In genomic region chr5:54021413-54022155, GRCh38 we compare ENCODE assay signal across 14 cellular contexts.
DNase-seq lines count a peak whose midpoint lies in the region; ATAC-seq, FAIRE-seq and TF ChIP-seq lines count a peak whose summit lies in the region.
"Had no signal": no experiment of that assay in that cellular context is flagged by ENCODE, and none has a peak within 500 bp of the region (broad histone marks: within the 10 kb centered on the region; RNA-seq: fewer than 3 reads in every experiment).

No MANE protein-coding gene starts in this region.

- H3K4me3 ChIP-seq in breast epithelium: no peak overlapping the region
- no peak overlapping the region for H3K4me3 ChIP-seq in RWPE2 (ENCODE audit: severe bottlenecking)
- H3K4me3 ChIP-seq: tibial artery had no signal

- H3K27ac ChIP-seq in breast epithelium (no peak overlapping the region), RWPE2 (ENCODE audit: poor library complexity, severe bottlenecking) (peak overlapping the region; percentile 3)
- H3K27ac ChIP-seq: tibial artery had no signal

- TF ChIP-seq POLR2A in breast epithelium (IDR thresholded peaks at IDR 0.05): no peak

- peak; percentile 26 for DNase-seq in MCF 10A (ENCODE audit: unreplicated experiment)
- no peak for DNase-seq in breast epithelium (ENCODE audit: low spot score in 2 of 2)
- no peak for DNase-seq in RWPE2 (ENCODE audit: low spot score)
- no peak for DNase-seq in chondrocyte (ENCODE audit: low spot score)
- DNase-seq in stimulated activated naive CD8-positive, alpha-beta T cell treated with anti-CD3 and anti-CD28 coated beads, Interleukin-15, amount 100 ng/mL, for 72 hours: peak in 1 of 2 donors; percentile 18
- DNase-seq in NCI-H526 treated with DMSO at 0.1 percent for 48 hours (lab: John Stamatoyannopoulos, UW): no peak
- no peak for DNase-seq in GM19239 (ENCODE audit: insufficient read length, low spot score)
- DNase-seq: C1 segment of cervical spinal cord, KG1, tibial artery had no signal

- CTCF ChIA-PET in MCF 10A (lab: Yijun Ruan, JAX): interaction anchor here (0.6 kb wide), 2 partner anchors 13 to 1145 kb away, joined by 3 to 4 read pairs; no protein-coding TSS in a partner anchor

- H3K36me3 ChIP-seq in breast epithelium (no peaks in the 10 kb centered on the region), RWPE2 (ENCODE audit: low read depth) (no peaks in the 10 kb centered on the region)
- H3K36me3 ChIP-seq: tibial artery had no signal

- ATAC-seq in RWPE2 (ENCODE audit: low read depth): no peak
- peak; percentile 81 for ATAC-seq in stimulated activated naive CD8-positive, alpha-beta T cell treated with anti-CD3 and anti-CD28 coated beads, Interleukin-15, amount 100 ng/mL, for 72 hours
- no peak for ATAC-seq in GM18517 (IDR thresholded peaks at IDR 0.05; ENCODE audit: unreplicated experiment)
- ATAC-seq: HCT116 had no signal

- H3K27ac Mint-ChIP-seq in MCF 10A (ENCODE audit: low read depth, unreplicated experiment): peak overlapping the region; percentile 68
- peak overlapping the region; percentile 89 for H3K27ac Mint-ChIP-seq in chondrocyte (ENCODE audit: unreplicated experiment)
- peak overlapping the region; percentile 96 to 99 for H3K27ac Mint-ChIP-seq in stimulated activated naive CD8-positive, alpha-beta T cell treated with anti-CD3 and anti-CD28 coated beads, Interleukin-15, amount 100 ng/mL, for 72 hours
- H3K27ac Mint-ChIP-seq: memory B cell had no signal

- H3K4me3 Mint-ChIP-seq in MCF 10A (ENCODE audit: unreplicated experiment) (no peak overlapping the region), chondrocyte (ENCODE audit: unreplicated experiment) (peak overlapping the region; percentile 46)
- peak overlapping the region; percentile 72 to 90 for H3K4me3 Mint-ChIP-seq in stimulated activated naive CD8-positive, alpha-beta T cell treated with anti-CD3 and anti-CD28 coated beads, Interleukin-15, amount 100 ng/mL, for 72 hours
- H3K4me3 Mint-ChIP-seq: memory B cell had no signal

- POLR2A ChIA-PET in MCF 10A (lab: Yijun Ruan, JAX): no interaction called here

- H3K9me3 Mint-ChIP-seq in MCF 10A (ENCODE audit: unreplicated experiment): no peaks in the 10 kb centered on the region
- peaks cover 2% of the 10 kb centered on the region for H3K9me3 Mint-ChIP-seq in chondrocyte (ENCODE audit: low read depth)
- H3K9me3 Mint-ChIP-seq in stimulated activated naive CD8-positive, alpha-beta T cell treated with anti-CD3 and anti-CD28 coated beads, Interleukin-15, amount 100 ng/mL, for 72 hours: no peaks in the 10 kb centered on the region
- H3K9me3 Mint-ChIP-seq: memory B cell had no signal

- H3K9me3 ChIP-seq in breast epithelium (no peaks in the 10 kb centered on the region), RWPE2 (ENCODE audit: severe bottlenecking) (no peaks in the 10 kb centered on the region)
- H3K9me3 ChIP-seq: tibial artery had no signal

- H3K27me3 Mint-ChIP-seq in MCF 10A (ENCODE audit: insufficient read depth, unreplicated experiment) (no peaks in the 10 kb centered on the region), chondrocyte (ENCODE audit: low read depth) (no peaks in the 10 kb centered on the region)
- no peaks in the 10 kb centered on the region for H3K27me3 Mint-ChIP-seq in stimulated activated naive CD8-positive, alpha-beta T cell treated with anti-CD3 and anti-CD28 coated beads, Interleukin-15, amount 100 ng/mL, for 72 hours
- H3K27me3 Mint-ChIP-seq: memory B cell had no signal

- TSS peak; percentile 83 for BruUV-seq in MCF 10A (replicated peaks; lab: Mats Ljungman, UMichigan)

- H3K4me1 Mint-ChIP-seq in MCF 10A (ENCODE audit: insufficient read depth, unreplicated experiment): peaks cover 16% of the 10 kb centered on the region
- H3K4me1 Mint-ChIP-seq in chondrocyte (ENCODE audit: low read depth): peaks cover 39% of the 10 kb centered on the region
- H3K4me1 Mint-ChIP-seq in stimulated activated naive CD8-positive, alpha-beta T cell treated with anti-CD3 and anti-CD28 coated beads, Interleukin-15, amount 100 ng/mL, for 72 hours: peaks cover 29% of the 10 kb centered on the region
- H3K4me1 Mint-ChIP-seq: memory B cell had no signal

- intact Hi-C loops in MCF 10A (cut with micrococcal nuclease): no loop called here
- intact Hi-C loops in breast epithelium (cut with DNase I; ENCODE audit: low total_unique reads): no loop called here

- no peaks in the 10 kb centered on the region for H3K27me3 ChIP-seq in breast epithelium
- H3K27me3 ChIP-seq in RWPE2 (ENCODE audit: insufficient read depth, poor library complexity, severe bottlenecking): no peaks in the 10 kb centered on the region
- H3K27me3 ChIP-seq: tibial artery had no signal

- H3K4me1 ChIP-seq in breast epithelium: no peaks in the 10 kb centered on the region
- peaks cover 18% of the 10 kb centered on the region for H3K4me1 ChIP-seq in RWPE2 (ENCODE audit: insufficient read depth, poor library complexity, severe bottlenecking)
- H3K4me1 ChIP-seq: tibial artery had no signal

- TF ChIP-seq CTCF in MCF 10A (IDR thresholded peaks at IDR 0.05; ENCODE audit: unreplicated experiment) (no peak), breast epithelium (IDR thresholded peaks at IDR 0.05) (no peak), RWPE2 (IDR thresholded peaks at IDR 0.05; ENCODE audit: poor library complexity, severe bottlenecking) (no peak), chondrocyte (IDR thresholded peaks at IDR 0.05) (no peak)

- no peak for FAIRE-seq in GM19239 (lab: Jason Lieb, UNC)
- FAIRE-seq: GM18507 had no signal

- H3K36me3 Mint-ChIP-seq in MCF 10A (ENCODE audit: insufficient read depth, unreplicated experiment) (no peaks in the 10 kb centered on the region), chondrocyte (ENCODE audit: low read depth) (no peaks in the 10 kb centered on the region)
